Comparison of ENCODE assay signal across 15 cellular contexts in the genomic region with DNA sequence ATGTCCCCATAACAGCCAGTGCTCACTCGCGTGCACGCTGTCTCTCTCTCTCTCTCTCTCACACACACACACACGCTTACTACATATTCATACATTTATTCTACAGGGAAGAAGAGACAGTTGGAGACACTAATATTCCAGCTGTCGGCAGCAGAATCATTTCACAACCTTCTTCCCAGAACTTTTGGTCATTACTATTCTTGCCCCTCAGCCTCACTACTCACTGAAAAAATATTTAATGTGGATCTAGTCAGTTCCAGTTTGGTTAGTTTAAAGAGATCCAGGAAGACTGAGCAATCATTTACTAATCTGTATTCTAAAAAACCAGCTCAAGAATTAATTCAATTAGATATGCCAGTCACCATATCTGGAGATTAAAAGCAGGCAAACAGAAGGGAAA.
DNase-seq lines count a peak whose midpoint lies in the region; ATAC-seq, FAIRE-seq and TF ChIP-seq lines count a peak whose summit lies in the region.
"Had no signal": no experiment of that assay in that cellular context is flagged by ENCODE, and none has a peak within 500 bp of the region (broad histone marks: within the 10 kb centered on the region; RNA-seq: fewer than 3 reads in every experiment).

No MANE protein-coding gene starts in this region.

- no peak overlapping the region for H3K4me3 ChIP-seq in dorsolateral prefrontal cortex
- H3K4me3 ChIP-seq: K562, neural progenitor cell had no signal

- H3K27ac ChIP-seq in dorsolateral prefrontal cortex, result no peak overlapping the region
- H3K27ac ChIP-seq: neural progenitor cell had no signal

- no peaks in the 10 kb centered on the region for H3K27me3 ChIP-seq in dorsolateral prefrontal cortex
- H3K27me3 ChIP-seq: neural progenitor cell had no signal

- no peak for ATAC-seq in activated CD8-positive, alpha-beta T cell treated with anti-CD3 and anti-CD28 coated beads, Interleukin-2, amount 10 ng/mL, durations not matched to agents 7 days and 5 days
- ATAC-seq: K562 had no signal

- CTCF ChIA-PET in activated CD8-positive, alpha-beta T cell treated with anti-CD3 and anti-CD28 coated beads, Interleukin-2, amount 10 ng/mL, durations not matched to agents 7 days and 5 days (lab: Charles Lee), result no interaction called here
- CTCF ChIA-PET in GM10248 (lab: Yijun Ruan, JAX), result interaction anchor here (0.9 to 1.2 kb wide), 2 partner anchors 10 to 20 kb away, joined by 3 to 5 read pairs; no protein-coding TSS in a partner anchor

- POLR2A ChIA-PET in activated CD8-positive, alpha-beta T cell treated with anti-CD3 and anti-CD28 coated beads, Interleukin-2, amount 10 ng/mL, durations not matched to agents 7 days and 5 days (lab: Charles Lee), result no interaction called here
- POLR2A ChIA-PET in GM10248 (lab: Yijun Ruan, JAX), result no interaction called here

- no peaks in the 10 kb centered on the region for H3K36me3 Mint-ChIP-seq in activated CD8-positive, alpha-beta T cell treated with anti-CD3 and anti-CD28 coated beads, Interleukin-2, amount 10 ng/mL, durations not matched to agents 7 days and 5 days (ENCODE audit: low read depth)
- H3K36me3 Mint-ChIP-seq: activated naive CD4-positive, alpha-beta T cell treated with anti-CD3 and anti-CD28 coated beads, Interleukin-2, amount 50 U/mL, for 24 hours; neural progenitor cell had no signal

- H3K27me3 Mint-ChIP-seq in activated CD8-positive, alpha-beta T cell treated with anti-CD3 and anti-CD28 coated beads, Interleukin-2, amount 10 ng/mL, durations not matched to agents 7 days and 5 days (ENCODE audit: low read depth), result no peaks in the 10 kb centered on the region

- H3K27ac Mint-ChIP-seq in activated CD8-positive, alpha-beta T cell treated with anti-CD3 and anti-CD28 coated beads, Interleukin-2, amount 10 ng/mL, durations not matched to agents 7 days and 5 days, result no peak overlapping the region
- H3K27ac Mint-ChIP-seq: activated naive CD4-positive, alpha-beta T cell treated with anti-CD3 and anti-CD28 coated beads, Interleukin-2, amount 50 U/mL, for 24 hours; neural progenitor cell; T-helper 1 cell treated with Interleukin-12 subunit alpha and Interleukin-12 subunit beta and Interleukin-4 antibody, amounts not matched to agents 30 μg/mL and 1 μg/mL, for 36 hours had no signal

- H3K9me3 Mint-ChIP-seq in activated CD8-positive, alpha-beta T cell treated with anti-CD3 and anti-CD28 coated beads, Interleukin-2, amount 10 ng/mL, durations not matched to agents 7 days and 5 days (ENCODE audit: insufficient read depth), result no peaks in the 10 kb centered on the region
- H3K9me3 Mint-ChIP-seq: activated naive CD4-positive, alpha-beta T cell treated with anti-CD3 and anti-CD28 coated beads, Interleukin-2, amount 50 U/mL, for 24 hours; neural progenitor cell; T-helper 1 cell treated with Interleukin-12 subunit alpha and Interleukin-12 subunit beta and Interleukin-4 antibody, amounts not matched to agents 30 μg/mL and 1 μg/mL, for 36 hours had no signal

- TF ChIP-seq POLR2A in H54 (IDR thresholded peaks at IDR 0.05; ENCODE audit: low read depth, low read length), result no peak

- intact Hi-C loops in dorsolateral prefrontal cortex (cut with DNase I), result no loop called here

- DNase-seq in H54 (ENCODE audit: insufficient read length, low spot score) (no peak), astrocyte of the hippocampus (ENCODE audit: low read depth, low spot score) (peak; percentile 24), hepatic stellate cell (ENCODE audit: low spot score) (peak; percentile 20), stromal cell of bone marrow (ENCODE audit: low read depth) (peak; percentile 82), T-helper 2 cell (no peak), GM10248 (ENCODE audit: extremely low spot score) (no peak), dorsolateral prefrontal cortex (no peak)
- no peak for DNase-seq in activated CD8-positive, alpha-beta T cell treated with anti-CD3 and anti-CD28 coated beads, Interleukin-2, amount 10 ng/mL, durations not matched to agents 7 days and 5 days
- DNase-seq: activated CD8-positive, alpha-beta memory T cell treated with anti-CD3 and anti-CD28 coated beads for 24 hours; stimulated activated CD4-positive, alpha-beta T cell treated with anti-CD3 and anti-CD28 coated beads, Interleukin-2, amount 100 ng/mL, for 24 hours; stimulated activated naive CD4-positive, alpha-beta T cell had no signal

- TF ChIP-seq CTCF in GM10248 (IDR thresholded peaks at IDR 0.05; ENCODE audit: control extremely low read depth, extremely low read depth, low read depth, missing control alignments), result no peak
- TF ChIP-seq CTCF in dorsolateral prefrontal cortex (IDR thresholded peaks at IDR 0.05 in 54 of 56, conservative IDR thresholded peaks at IDR 0.05 in 2 of 56; ENCODE audit: low read depth in 1 of 56, partially characterized antibody in 56 of 56), result no peak

- no peak overlapping the region for H3K4me3 Mint-ChIP-seq in activated CD8-positive, alpha-beta T cell treated with anti-CD3 and anti-CD28 coated beads, Interleukin-2, amount 10 ng/mL, durations not matched to agents 7 days and 5 days
- H3K4me3 Mint-ChIP-seq: activated naive CD4-positive, alpha-beta T cell treated with anti-CD3 and anti-CD28 coated beads, Interleukin-2, amount 50 U/mL, for 24 hours; neural progenitor cell; T-helper 1 cell treated with Interleukin-12 subunit alpha and Interleukin-12 subunit beta and Interleukin-4 antibody, amounts not matched to agents 30 μg/mL and 1 μg/mL, for 36 hours had no signal

- H3K4me1 Mint-ChIP-seq in activated CD8-positive, alpha-beta T cell treated with anti-CD3 and anti-CD28 coated beads, Interleukin-2, amount 10 ng/mL, durations not matched to agents 7 days and 5 days (ENCODE audit: low read depth), result no peaks in the 10 kb centered on the region
- H3K4me1 Mint-ChIP-seq: activated naive CD4-positive, alpha-beta T cell treated with anti-CD3 and anti-CD28 coated beads, Interleukin-2, amount 50 U/mL, for 24 hours had no signal

- peak; percentile 50 for FAIRE-seq in H54 (lab: Jason Lieb, UNC)
- FAIRE-seq: K562 had no signal

Comparison
In these comparisons a context has a peak if more than half of its experiments do, and no peak if none do; other contexts are left out.
1. DNase-seq: peak in astrocyte of the hippocampus (single experiment), hepatic stellate cell (single experiment) and stromal cell of bone marrow (single experiment); none in H54 (single experiment), activated CD8-positive, alpha-beta T cell treated with anti-CD3 and anti-CD28 coated beads, Interleukin-2, amount 10 ng/mL, durations not matched to agents 7 days and 5 days (single experiment), T-helper 2 cell (0 of 5), GM10248 (single experiment) and dorsolateral prefrontal cortex (0 of 10).